ENCODE assay signal across 28 cellular contexts in genomic region chr5:59460368-59461153, GRCh38.
A peak's percentile ranks its signal among the peaks of the same experiment; 100 is the strongest.
DNase-seq lines count a peak whose midpoint lies in the region; ATAC-seq and TF ChIP-seq lines count a peak whose summit lies in the region.
"Had no signal": no experiment of that assay in that cellular context is flagged by ENCODE, and none has a peak within 500 bp of the region (broad histone marks: within the 10 kb centered on the region; RNA-seq: fewer than 3 reads in every experiment).

No MANE protein-coding gene starts in this region.

- H3K36me3 Mint-ChIP-seq in H9 (ENCODE audit: insufficient read depth in 1 of 3, low read depth in 3 of 3) (peaks cover 7 to 12% (median 9%) of the 10 kb centered on the region in 3 experiments), glutamatergic neuron (ENCODE audit: unreplicated experiment) (peaks cover 7% of the 10 kb centered on the region)
- H3K36me3 Mint-ChIP-seq: activated CD8-positive, alpha-beta memory T cell treated with anti-CD3 and anti-CD28 coated beads, Interleukin-2, amount 10 ng/mL, durations not matched to agents 7 days and 5 days had no signal

- peak overlapping the region; percentile 7 for H2BK120ac ChIP-seq in H9 (ENCODE audit: low read depth, low read length, poor library complexity, severe bottlenecking)

- TF ChIP-seq CTCF in H9 (conservative IDR thresholded peaks at IDR 0.05) (no peak), glutamatergic neuron (IDR thresholded peaks at IDR 0.05; ENCODE audit: partially characterized antibody, unreplicated experiment) (no peak), gastrocnemius medialis (IDR thresholded peaks at IDR 0.05 in 4 of 5, conservative IDR thresholded peaks at IDR 0.05 in 1 of 5) (no peak)

- no peaks in the 10 kb centered on the region for H3K79me2 ChIP-seq in H9 (ENCODE audit: insufficient read depth, low read length)

- no CpG with 5 or more reads among the region's 4 CpGs for WGBS in H9 (ENCODE audit: extremely low coverage, insufficient read length, low lambda C conversion rate)

- H3K36me3 ChIP-seq in gastrocnemius medialis (no peaks in the 10 kb centered on the region), HAP-1 (replicated peaks) (no peaks in the 10 kb centered on the region)
- H3K36me3 ChIP-seq: BLaER1, left ventricle myocardium inferior, MG63, Peyer's patch, prostate gland, SJCRH30, tibial nerve had no signal

- H2AFZ ChIP-seq in H9 (ENCODE audit: low read length): peak overlapping the region; percentile 3

- H4K91ac ChIP-seq in H9 (ENCODE audit: insufficient read length, low read depth, low read length): no peak overlapping the region

- H3K4ac ChIP-seq in H9 (ENCODE audit: low read depth, low read length): no peak overlapping the region

- H3K56ac ChIP-seq in H9 (ENCODE audit: insufficient read length, low read depth, low read length): no peak overlapping the region

- H3K27me3 ChIP-seq in H9 (ENCODE audit: insufficient read depth, low read length) (no peaks in the 10 kb centered on the region), gastrocnemius medialis (no peaks in the 10 kb centered on the region), HAP-1 (ENCODE audit: low read depth) (0 out of 2 replicates have a peak, but pooled peaks cover 2% of the 10 kb centered on the region)
- H3K27me3 ChIP-seq: BLaER1, MG63, neutrophil, Peyer's patch, SJCRH30, tibial nerve had no signal

- H3K4me3 ChIP-seq in gastrocnemius medialis: no peak overlapping the region
- H3K4me3 ChIP-seq in HAP-1: no peak overlapping the region
- H3K4me3 ChIP-seq: BLaER1, GM12878, K562, left ventricle myocardium inferior, MG63, Peyer's patch, prostate gland, SJCRH30, tibial nerve had no signal

- H2AK5ac ChIP-seq in H9 (ENCODE audit: insufficient read length, low read length): no peak overlapping the region

- no peak overlapping the region for H2BK12ac ChIP-seq in H9 (ENCODE audit: insufficient read length, low read depth, low read length)

- H3K18ac ChIP-seq in H9 (ENCODE audit: insufficient read length, low read depth, low read length): peak overlapping the region; percentile 53

- H3K27me3 Mint-ChIP-seq in H9 (ENCODE audit: low read depth) (no peaks in the 10 kb centered on the region), glutamatergic neuron (ENCODE audit: unreplicated experiment) (no peaks in the 10 kb centered on the region)

- H3K4me2 ChIP-seq in H9 (ENCODE audit: insufficient read depth, insufficient read length, low read length): no peak overlapping the region
- H3K4me2 ChIP-seq: BLaER1 had no signal

- H3T11ph ChIP-seq in H9 (ENCODE audit: low read length): no peak overlapping the region

- no peaks in the 10 kb centered on the region for H3K23me2 ChIP-seq in H9 (ENCODE audit: insufficient read length, low read depth, low read length, poor library complexity, severe bottlenecking)

- no peak overlapping the region for H2BK20ac ChIP-seq in H9 (ENCODE audit: low read depth, low read length, poor library complexity, severe bottlenecking)

- H3K4me1 Mint-ChIP-seq in H9: peaks cover 12 to 13% of the 10 kb centered on the region in 2 experiments
- peaks cover 7% of the 10 kb centered on the region for H3K4me1 Mint-ChIP-seq in glutamatergic neuron (ENCODE audit: low read depth, unreplicated experiment)
- H3K4me1 Mint-ChIP-seq: activated CD8-positive, alpha-beta memory T cell treated with anti-CD3 and anti-CD28 coated beads, Interleukin-2, amount 10 ng/mL, durations not matched to agents 7 days and 5 days had no signal

- H2BK15ac ChIP-seq in H9 (ENCODE audit: low read depth, low read length): no peak overlapping the region

- DNase-seq in H9 (no peak), SK-N-DZ (ENCODE audit: low spot score) (peak; percentile 24), glutamatergic neuron (no peak), gastrocnemius medialis (no peak), SW480 (ENCODE audit: low spot score) (no peak), HAP-1 (ENCODE audit: low spot score in 2 of 2) (no peak)
- DNase-seq in activated CD8-positive, alpha-beta memory T cell treated with anti-CD3 and anti-CD28 coated beads, Interleukin-2, amount 50 U/mL, for 48 hours: no peak
- DNase-seq: activated CD4-positive, CD25-positive, alpha-beta regulatory T cell; activated CD8-positive, alpha-beta memory T cell treated with anti-CD3 and anti-CD28 coated beads, Interleukin-2, amount 10 ng/mL, durations not matched to agents 7 days and 5 days; activated naive CD4-positive, alpha-beta T cell; activated T-cell treated with anti-CD3 and anti-CD28 coated beads, Interleukin-2, amount 50 U/mL, for 48 hours; DMS153; effector CD8-positive, alpha-beta T cell; left ventricle myocardium inferior; MG63; NCI-H1105 treated with DMSO at 0.1 percent for 48 hours; NCI-H1930; NCI-H526; Peyer's patch; SJCRH30; stimulated activated CD4-positive, alpha-beta T cell treated with anti-CD3 and anti-CD28 coated beads, Interleukin-15, amount 100 ng/mL, for 24 hours; stimulated activated CD4-positive, alpha-beta T cell treated with anti-CD3 and anti-CD28 coated beads, Interleukin-4, amount 100 ng/mL, for 4 hours had no signal

- H3K14ac ChIP-seq in H9 (ENCODE audit: insufficient read depth, low read length): no peak overlapping the region

- peaks cover 11% of the 10 kb centered on the region in 2 experiments for H3K9me3 Mint-ChIP-seq in H9
- H3K9me3 Mint-ChIP-seq in glutamatergic neuron (ENCODE audit: unreplicated experiment): peaks cover 2% of the 10 kb centered on the region

- no peak overlapping the region for H3K4me3 Mint-ChIP-seq in H9
- peak overlapping the region; percentile 26 for H3K4me3 Mint-ChIP-seq in glutamatergic neuron (ENCODE audit: unreplicated experiment)
- H3K4me3 Mint-ChIP-seq: activated CD8-positive, alpha-beta memory T cell treated with anti-CD3 and anti-CD28 coated beads, Interleukin-2, amount 10 ng/mL, durations not matched to agents 7 days and 5 days had no signal

- H4K5ac ChIP-seq in H9 (ENCODE audit: insufficient read length, low read depth, low read length): no peak overlapping the region

- H3K23ac ChIP-seq in H9 (ENCODE audit: insufficient read length, low read depth, low read length): no peak overlapping the region

- peak; percentile 68 to 80 for ATAC-seq in gastrocnemius medialis
- ATAC-seq: activated CD8-positive, alpha-beta memory T cell treated with anti-CD3 and anti-CD28 coated beads, Interleukin-2, amount 10 ng/mL, durations not matched to agents 7 days and 5 days; GM12878; K562 had no signal

- H2BK5ac ChIP-seq in H9 (ENCODE audit: insufficient read length, low read length): no peak overlapping the region

- H3K4me1 ChIP-seq in H9 (ENCODE audit: insufficient read depth, low read length) (no peaks in the 10 kb centered on the region), gastrocnemius medialis (peaks cover 29 to 37% of the 10 kb centered on the region in 2 donors), HAP-1 (no peaks in the 10 kb centered on the region; the same call in 1 of the 2 replicates)
- H3K4me1 ChIP-seq: BLaER1, left ventricle myocardium inferior, Peyer's patch, prostate gland, SJCRH30, tibial nerve had no signal

- no peaks in the 10 kb centered on the region for H4K20me1 ChIP-seq in H9 (ENCODE audit: control insufficient read depth, insufficient read depth, insufficient read length)
- H4K20me1 ChIP-seq: BLaER1 had no signal

- no peak overlapping the region for H4K8ac ChIP-seq in H9 (replicated peaks; ENCODE audit: insufficient read length, low read depth, low read length)

- H3K9me3 ChIP-seq in H9 (ENCODE audit: control insufficient read depth, low read depth, low read length): no peaks in the 10 kb centered on the region
- H3K9me3 ChIP-seq in gastrocnemius medialis: no peaks in the 10 kb centered on the region
- H3K9me3 ChIP-seq in HAP-1: no peaks in the 10 kb centered on the region
- H3K9me3 ChIP-seq: left ventricle myocardium inferior, MG63, neutrophil, Peyer's patch, prostate gland, SJCRH30, tibial nerve had no signal

- H3K27ac ChIP-seq in H9 (ENCODE audit: insufficient read length, low read depth, low read length) (no peak overlapping the region), gastrocnemius medialis (peak overlapping the region; percentile 15 to 78 (median 47))
- H3K27ac ChIP-seq: BLaER1, left ventricle myocardium inferior, neutrophil, Peyer's patch, prostate gland, SJCRH30, tibial nerve had no signal

- in situ Hi-C loops in gastrocnemius medialis (cut with MboI; ENCODE audit: low sequenced_read_pairs in 4 of 4) (no loop called here), HAP-1 (cut with MboI; ENCODE audit: low sequenced_read_pairs) (no loop called here)

- peak overlapping the region in 1 of 3 experiments; percentile 75; a peak in 1 of 7 replicates for H3K27ac Mint-ChIP-seq in H9
- peak overlapping the region; percentile 49 for H3K27ac Mint-ChIP-seq in glutamatergic neuron (ENCODE audit: unreplicated experiment)
- H3K27ac Mint-ChIP-seq: activated CD8-positive, alpha-beta memory T cell treated with anti-CD3 and anti-CD28 coated beads, Interleukin-2, amount 10 ng/mL, durations not matched to agents 7 days and 5 days had no signal

- no peak overlapping the region for H3K9ac ChIP-seq in H9 (ENCODE audit: extremely low read depth, insufficient read length, low read length)
- H3K9ac ChIP-seq: BLaER1 had no signal

- no peaks in the 10 kb centered on the region for H3K79me1 ChIP-seq in H9 (ENCODE audit: insufficient read depth, low read depth, low read length, poor library complexity, severe bottlenecking)

- intact Hi-C loops in gastrocnemius medialis (cut with DNase I; ENCODE audit: low total_unique reads): no loop called here

- TF ChIP-seq POLR2A in gastrocnemius medialis (IDR thresholded peaks at IDR 0.05): no peak
